4 cellular contexts compared by ENCODE assay signal in genomic region chr9:15501179-15501578, GRCh38.
TF ChIP-seq lines count a peak whose summit lies in the region.

No MANE protein-coding gene starts in this region.

TF ChIP-seq in SK-N-SH, 30 proteins besides CTCF, POLR2A, EP300 and RAD21 (continued from another document):
- TF ChIP-seq IRF3 (IDR thresholded peaks at IDR 0.05; ENCODE audit: low read depth, low read length) (no peak), ZBTB33 (IDR thresholded peaks at IDR 0.05; ENCODE audit: borderline replicate concordance, low read depth) (no peak), USF1 (IDR thresholded peaks at IDR 0.05; ENCODE audit: borderline replicate concordance, low read depth) (no peak), TCF12 (IDR thresholded peaks at IDR 0.05) (no peak), GABPA (IDR thresholded peaks at IDR 0.05; ENCODE audit: low read depth) (no peak), TEAD4 (IDR thresholded peaks at IDR 0.05; ENCODE audit: borderline replicate concordance, insufficient read depth) (no peak), YY1 (IDR thresholded peaks at IDR 0.05; ENCODE audit: low read depth) (no peak), NFIC (IDR thresholded peaks at IDR 0.05; ENCODE audit: borderline replicate concordance) (no peak), CHD2 (IDR thresholded peaks at IDR 0.05; ENCODE audit: low read length, partially characterized antibody) (no peak), RCOR1 (IDR thresholded peaks at IDR 0.05; ENCODE audit: low read length) (no peak)

TF ChIP-seq in SK-N-SH treated with all-trans-retinoic acid at 6 μM for 48 hours, 23 proteins besides CTCF, POLR2A, EP300 and RAD21 (continued from another document):
- TF ChIP-seq CSRNP3 (CRISPR knock-in tag; IDR thresholded peaks at IDR 0.05) (no peak), TSHZ2 (CRISPR knock-in tag; IDR thresholded peaks at IDR 0.05) (no peak), ZFP3 (CRISPR knock-in tag; IDR thresholded peaks at IDR 0.05) (no peak), RARB (CRISPR knock-in tag; IDR thresholded peaks at IDR 0.05) (no peak), ZC3H10 (CRISPR knock-in tag; IDR thresholded peaks at IDR 0.05) (no peak), ARNTL (CRISPR knock-in tag; IDR thresholded peaks at IDR 0.05; ENCODE audit: borderline replicate concordance, low read depth) (no peak), CSDC2 (CRISPR knock-in tag; IDR thresholded peaks at IDR 0.05) (no peak)

TF ChIP-seq in GM23338, 12 proteins besides CTCF, POLR2A, EP300 and RAD21 (continued from another document):
- TF ChIP-seq REST (IDR thresholded peaks at IDR 0.05; ENCODE audit: unreplicated experiment) (no peak), POLR2AphosphoS5 (IDR thresholded peaks at IDR 0.05; ENCODE audit: low read depth) (no peak), JUNB (IDR thresholded peaks at IDR 0.05; ENCODE audit: unreplicated experiment) (no peak), EZH2 (IDR thresholded peaks at IDR 0.05; ENCODE audit: low read depth, unreplicated experiment) (no peak), NANOG (IDR thresholded peaks at IDR 0.05; ENCODE audit: borderline replicate concordance) (no peak), EZH2phosphoT487 (IDR thresholded peaks at IDR 0.05; ENCODE audit: unreplicated experiment) (no peak), STAT1 (IDR thresholded peaks at IDR 0.05; ENCODE audit: unreplicated experiment) (no peak), CREB1 (CRISPR knock-in tag; IDR thresholded peaks at IDR 0.05; ENCODE audit: low read depth) (no peak), ZNF114 (CRISPR knock-in tag; IDR thresholded peaks at IDR 0.05) (no peak), ZNF331 (CRISPR knock-in tag; IDR thresholded peaks at IDR 0.05; ENCODE audit: low read depth) (no peak)
TF ChIP-seq in GM23338: peak in this region for 0.

TF ChIP-seq in WTC11, 78 proteins besides CTCF, POLR2A, EP300 and RAD21 (continued from another document):
- no peak for TF ChIP-seq ZBTB43 (CRISPR knock-in tag; IDR thresholded peaks at IDR 0.05)
- TF ChIP-seq MYBL2 (CRISPR knock-in tag; IDR thresholded peaks at IDR 0.05): no peak
- no peak for TF ChIP-seq ZNF138 (CRISPR knock-in tag; conservative IDR thresholded peaks at IDR 0.05)
- TF ChIP-seq JAZF1 (CRISPR knock-in tag; IDR thresholded peaks at IDR 0.05): no peak
- no peak for TF ChIP-seq ZNF416 (CRISPR knock-in tag; IDR thresholded peaks at IDR 0.05)
